Comparison of ENCODE assay signal across 8 cellular contexts in genomic region chr12:64404470-64405446, GRCh38.
DNase-seq lines count a peak whose midpoint lies in the region; ATAC-seq and TF ChIP-seq lines count a peak whose summit lies in the region.

No MANE protein-coding gene starts in this region.

- POLR2A ChIA-PET in HEK293T (lab: Yijun Ruan, JAX): interaction anchor here (0.6 to 1.9 kb wide), 24 partner anchors 9 to 571 kb away, joined by 3 to 11 read pairs (median 3); partner anchors contain the start of gene KICS2

- peaks cover 7% of the 10 kb centered on the region for H3K36me3 Mint-ChIP-seq in central memory CD8-positive, alpha-beta T cell (ENCODE audit: insufficient read depth)

- peak; percentile 54 for DNase-seq in NCI-H2029 (lab: John Stamatoyannopoulos, UW)
- no peak for DNase-seq in NCI-H2029 treated with DMSO at 0.1 percent for 48 hours (lab: John Stamatoyannopoulos, UW)
- peak; percentile 48 for DNase-seq in HEK293T (ENCODE audit: extremely low spot score)
- peak; percentile 83 for DNase-seq in NAMALWA (ENCODE audit: low spot score)
- peak; percentile 40 for DNase-seq in activated CD4-positive, CD25-positive, alpha-beta regulatory T cell treated with anti-CD3 and anti-CD28 coated beads, Interleukin-2, amount 50 U/mL, for 16 hours (ENCODE audit: low read depth, low spot score)
- DNase-seq in central memory CD8-positive, alpha-beta T cell (ENCODE audit: low spot score in 2 of 2): no peak
- DNase-seq in kidney glomerular epithelial cell (lab: John Stamatoyannopoulos, UW): peak; percentile 62
- peak; percentile 58 to 61 for DNase-seq in stimulated activated CD4-positive, alpha-beta T cell treated with anti-CD3 and anti-CD28 coated beads, Interleukin-15, amount 100 ng/mL, for 48 hours (ENCODE audit: low read depth in 2 of 2)

- H3K4me3 Mint-ChIP-seq in central memory CD8-positive, alpha-beta T cell: peak overlapping the region; percentile 97

- CTCF ChIA-PET in HEK293T (lab: Yijun Ruan, JAX): no interaction called here

- peak; percentile 3 for ATAC-seq in central memory CD8-positive, alpha-beta T cell (replicated peaks; ENCODE audit: extremely low read depth, poor library complexity, severe bottlenecking)

- peaks cover 21% of the 10 kb centered on the region for H3K4me1 Mint-ChIP-seq in central memory CD8-positive, alpha-beta T cell

- peak overlapping the region; percentile 92 for H3K27ac Mint-ChIP-seq in central memory CD8-positive, alpha-beta T cell (ENCODE audit: low read depth)

- H3K9me3 Mint-ChIP-seq in central memory CD8-positive, alpha-beta T cell: no peaks in the 10 kb centered on the region

- no peaks in the 10 kb centered on the region for H3K27me3 Mint-ChIP-seq in central memory CD8-positive, alpha-beta T cell

TF ChIP-seq in HEK293T, 16 proteins besides CTCF, POLR2A, EP300 and RAD21:
- TF ChIP-seq TARDBP (IDR thresholded peaks at IDR 0.05) (no peak), ELF4 (IDR thresholded peaks at IDR 0.05) (peak; percentile 10; the same call in 1 of the 2 replicates), BHLHE40 (IDR thresholded peaks at IDR 0.05; ENCODE audit: borderline replicate concordance) (no peak), L3MBTL2 (conservative IDR thresholded peaks at IDR 0.05) (peak; percentile 73)

Comparison
In these comparisons a context has a peak if more than half of its experiments do, and no peak if none do; other contexts are left out.
1. DNase-seq: peak in NCI-H2029 (single experiment), HEK293T (single experiment), NAMALWA (single experiment), activated CD4-positive, CD25-positive, alpha-beta regulatory T cell treated with anti-CD3 and anti-CD28 coated beads, Interleukin-2, amount 50 U/mL, for 16 hours (single experiment), kidney glomerular epithelial cell (single experiment) and stimulated activated CD4-positive, alpha-beta T cell treated with anti-CD3 and anti-CD28 coated beads, Interleukin-15, amount 100 ng/mL, for 48 hours (2 of 2); none in NCI-H2029 treated with DMSO at 0.1 percent for 48 hours (single experiment) and central memory CD8-positive, alpha-beta T cell (0 of 2).